ENCODE assay signal across 1 cellular context in the genomic region with DNA sequence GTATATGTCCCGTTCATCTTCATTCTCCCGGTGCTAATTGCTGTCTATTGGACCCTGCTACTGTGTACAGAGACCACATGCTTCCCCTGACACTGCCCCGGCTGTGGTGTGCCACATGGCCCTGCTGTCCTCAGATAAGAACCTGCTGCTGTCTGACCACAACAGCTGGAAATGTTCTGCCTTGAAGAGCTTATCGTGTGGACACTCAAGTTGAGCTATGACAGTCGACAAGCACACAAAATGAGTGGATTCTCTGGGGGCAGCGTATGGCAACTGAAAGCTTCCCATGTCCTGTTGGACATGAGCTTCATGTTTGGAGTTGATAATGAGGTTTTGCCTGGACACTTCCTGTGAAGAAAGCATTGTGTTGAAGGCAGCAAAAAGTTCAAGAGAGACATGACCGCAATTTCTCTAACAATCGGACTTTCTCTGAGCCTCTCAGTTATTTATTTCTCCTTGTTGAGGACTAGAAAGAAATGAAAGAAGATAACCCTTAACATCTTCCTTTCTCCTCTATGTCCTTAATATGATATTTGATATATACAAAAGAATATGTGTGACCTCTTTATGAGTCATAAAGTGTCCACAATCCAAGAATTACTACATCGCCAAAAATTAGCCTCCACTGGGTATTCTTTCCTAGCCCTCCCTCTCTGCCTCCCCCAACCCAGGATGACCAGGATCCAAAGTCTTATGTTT.
TF ChIP-seq lines count a peak whose summit lies in the region.

No MANE protein-coding gene starts in this region.

TF ChIP-seq in K562, 482 proteins besides CTCF, POLR2A, EP300 and RAD21 (continued from another document and continues in another):
- TF ChIP-seq, protein P1, sequence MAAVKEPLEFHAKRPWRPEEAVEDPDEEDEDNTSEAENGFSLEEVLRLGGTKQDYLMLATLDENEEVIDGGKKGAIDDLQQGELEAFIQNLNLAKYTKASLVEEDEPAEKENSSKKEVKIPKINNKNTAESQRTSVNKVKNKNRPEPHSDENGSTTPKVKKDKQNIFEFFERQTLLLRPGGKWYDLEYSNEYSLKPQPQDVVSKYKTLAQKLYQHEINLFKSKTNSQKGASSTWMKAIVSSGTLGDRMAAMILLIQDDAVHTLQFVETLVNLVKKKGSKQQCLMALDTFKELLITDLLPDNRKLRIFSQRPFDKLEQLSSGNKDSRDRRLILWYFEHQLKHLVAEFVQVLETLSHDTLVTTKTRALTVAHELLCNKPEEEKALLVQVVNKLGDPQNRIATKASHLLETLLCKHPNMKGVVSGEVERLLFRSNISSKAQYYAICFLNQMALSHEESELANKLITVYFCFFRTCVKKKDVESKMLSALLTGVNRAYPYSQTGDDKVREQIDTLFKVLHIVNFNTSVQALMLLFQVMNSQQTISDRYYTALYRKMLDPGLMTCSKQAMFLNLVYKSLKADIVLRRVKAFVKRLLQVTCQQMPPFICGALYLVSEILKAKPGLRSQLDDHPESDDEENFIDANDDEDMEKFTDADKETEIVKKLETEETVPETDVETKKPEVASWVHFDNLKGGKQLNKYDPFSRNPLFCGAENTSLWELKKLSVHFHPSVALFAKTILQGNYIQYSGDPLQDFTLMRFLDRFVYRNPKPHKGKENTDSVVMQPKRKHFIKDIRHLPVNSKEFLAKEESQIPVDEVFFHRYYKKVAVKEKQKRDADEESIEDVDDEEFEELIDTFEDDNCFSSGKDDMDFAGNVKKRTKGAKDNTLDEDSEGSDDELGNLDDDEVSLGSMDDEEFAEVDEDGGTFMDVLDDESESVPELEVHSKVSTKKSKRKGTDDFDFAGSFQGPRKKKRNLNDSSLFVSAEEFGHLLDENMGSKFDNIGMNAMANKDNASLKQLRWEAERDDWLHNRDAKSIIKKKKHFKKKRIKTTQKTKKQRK (IDR thresholded peaks at IDR 0.05; ENCODE audit: borderline replicate concordance, low read depth, low read length): no peak
- TF ChIP-seq, protein P2, sequence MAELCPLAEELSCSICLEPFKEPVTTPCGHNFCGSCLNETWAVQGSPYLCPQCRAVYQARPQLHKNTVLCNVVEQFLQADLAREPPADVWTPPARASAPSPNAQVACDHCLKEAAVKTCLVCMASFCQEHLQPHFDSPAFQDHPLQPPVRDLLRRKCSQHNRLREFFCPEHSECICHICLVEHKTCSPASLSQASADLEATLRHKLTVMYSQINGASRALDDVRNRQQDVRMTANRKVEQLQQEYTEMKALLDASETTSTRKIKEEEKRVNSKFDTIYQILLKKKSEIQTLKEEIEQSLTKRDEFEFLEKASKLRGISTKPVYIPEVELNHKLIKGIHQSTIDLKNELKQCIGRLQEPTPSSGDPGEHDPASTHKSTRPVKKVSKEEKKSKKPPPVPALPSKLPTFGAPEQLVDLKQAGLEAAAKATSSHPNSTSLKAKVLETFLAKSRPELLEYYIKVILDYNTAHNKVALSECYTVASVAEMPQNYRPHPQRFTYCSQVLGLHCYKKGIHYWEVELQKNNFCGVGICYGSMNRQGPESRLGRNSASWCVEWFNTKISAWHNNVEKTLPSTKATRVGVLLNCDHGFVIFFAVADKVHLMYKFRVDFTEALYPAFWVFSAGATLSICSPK (IDR thresholded peaks at IDR 0.05; ENCODE audit: borderline replicate concordance): no peak
- TF ChIP-seq ZBTB8A (IDR thresholded peaks at IDR 0.05; ENCODE audit: partially characterized antibody) (no peak), ARID2 (IDR thresholded peaks at IDR 0.05) (no peak), MXD1 (CRISPR knock-in tag; IDR thresholded peaks at IDR 0.05; ENCODE audit: borderline replicate concordance, poor library complexity, severe bottlenecking) (peak; percentile 35), KLF6 (CRISPR knock-in tag; IDR thresholded peaks at IDR 0.05; ENCODE audit: borderline replicate concordance) (no peak), HMG20B (CRISPR knock-in tag; IDR thresholded peaks at IDR 0.05) (no peak), WHSC1 (IDR thresholded peaks at IDR 0.05; ENCODE audit: low read length) (no peak), TFAP4 (CRISPR knock-in tag; IDR thresholded peaks at IDR 0.05; ENCODE audit: borderline replicate concordance) (peak; percentile 100), CSDE1 (IDR thresholded peaks at IDR 0.05) (no peak), NCOA6 (IDR thresholded peaks at IDR 0.05) (peak; percentile 9; the same call in 1 of the 2 replicates), PTTG1 (tag; IDR thresholded peaks at IDR 0.05; ENCODE audit: low read depth) (no peak), NUFIP1 (IDR thresholded peaks at IDR 0.05; ENCODE audit: partially characterized antibody) (no peak), ZNF197 (CRISPR knock-in tag; IDR thresholded peaks at IDR 0.05; ENCODE audit: low read depth) (peak; percentile 97), RB1 (IDR thresholded peaks at IDR 0.05; ENCODE audit: low read depth) (no peak), ZEB2 (IDR thresholded peaks at IDR 0.05) (peak; percentile 81), PML (IDR thresholded peaks at IDR 0.05; ENCODE audit: low read length) (peak; percentile 100), POLR3G (IDR thresholded peaks at IDR 0.05; ENCODE audit: extremely low read depth, insufficient read length, insufficient replicate concordance) (no peak), SMARCA5 (IDR thresholded peaks at IDR 0.05) (no peak), EZH2 (IDR thresholded peaks at IDR 0.05; ENCODE audit: borderline replicate concordance, low read depth, low read length) (peak; percentile 96; the same call in 1 of the 2 replicates), ILK (tag; IDR thresholded peaks at IDR 0.05; ENCODE audit: borderline replicate concordance, low read depth) (no peak), NR1H2 (CRISPR knock-in tag; IDR thresholded peaks at IDR 0.05) (no peak), TSHZ1 (CRISPR knock-in tag; IDR thresholded peaks at IDR 0.05) (no peak), AFF4 (CRISPR knock-in tag; IDR thresholded peaks at IDR 0.05) (no peak), KAT2B (IDR thresholded peaks at IDR 0.05; ENCODE audit: low read depth, low read length) (no peak), ZFX (CRISPR knock-in tag; IDR thresholded peaks at IDR 0.05) (no peak), POLR2G (IDR thresholded peaks at IDR 0.05; ENCODE audit: low read depth, low read length) (no peak), CBX8 (IDR thresholded peaks at IDR 0.05; ENCODE audit: borderline replicate concordance, extremely low read depth, low read depth, low read length, poor library complexity, severe bottlenecking) (no peak), ZSCAN32 (CRISPR knock-in tag; IDR thresholded peaks at IDR 0.05) (no peak), HDAC6 (IDR thresholded peaks at IDR 0.05; ENCODE audit: low read depth, low read length) (no peak), ZNF551 (CRISPR knock-in tag; IDR thresholded peaks at IDR 0.05) (no peak), POLR2H (tag; IDR thresholded peaks at IDR 0.05; ENCODE audit: low read depth) (peak; percentile 53; the same call in 1 of the 2 replicates), HNRNPLL (IDR thresholded peaks at IDR 0.05; ENCODE audit: low read depth, low read length, poor library complexity, severe bottlenecking) (no peak), OTX1 (CRISPR knock-in tag; IDR thresholded peaks at IDR 0.05) (peak; percentile 5; the same call in 1 of the 2 replicates)
- TF ChIP-seq, protein P3, sequence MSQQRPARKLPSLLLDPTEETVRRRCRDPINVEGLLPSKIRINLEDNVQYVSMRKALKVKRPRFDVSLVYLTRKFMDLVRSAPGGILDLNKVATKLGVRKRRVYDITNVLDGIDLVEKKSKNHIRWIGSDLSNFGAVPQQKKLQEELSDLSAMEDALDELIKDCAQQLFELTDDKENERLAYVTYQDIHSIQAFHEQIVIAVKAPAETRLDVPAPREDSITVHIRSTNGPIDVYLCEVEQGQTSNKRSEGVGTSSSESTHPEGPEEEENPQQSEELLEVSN (IDR thresholded peaks at IDR 0.05; ENCODE audit: borderline replicate concordance in 1 of 2, extremely low read depth in 1 of 2, insufficient read depth in 1 of 2, insufficient read length in 1 of 2, low read depth in 1 of 2, low read length in 1 of 2, poor library complexity in 1 of 2, severe bottlenecking in 1 of 2): peak; percentile 52 to 69
- TF ChIP-seq, protein P4, sequence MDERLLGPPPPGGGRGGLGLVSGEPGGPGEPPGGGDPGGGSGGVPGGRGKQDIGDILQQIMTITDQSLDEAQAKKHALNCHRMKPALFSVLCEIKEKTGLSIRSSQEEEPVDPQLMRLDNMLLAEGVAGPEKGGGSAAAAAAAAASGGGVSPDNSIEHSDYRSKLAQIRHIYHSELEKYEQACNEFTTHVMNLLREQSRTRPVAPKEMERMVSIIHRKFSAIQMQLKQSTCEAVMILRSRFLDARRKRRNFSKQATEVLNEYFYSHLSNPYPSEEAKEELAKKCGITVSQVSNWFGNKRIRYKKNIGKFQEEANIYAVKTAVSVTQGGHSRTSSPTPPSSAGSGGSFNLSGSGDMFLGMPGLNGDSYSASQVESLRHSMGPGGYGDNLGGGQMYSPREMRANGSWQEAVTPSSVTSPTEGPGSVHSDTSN (CRISPR knock-in tag; IDR thresholded peaks at IDR 0.05; ENCODE audit: low read depth): 0 out of 2 replicates have a peak, but pooled peaks have one; percentile 10
- TF ChIP-seq, protein P4 (tag; conservative IDR thresholded peaks at IDR 0.05; ENCODE audit: low read depth): peak; percentile 92
- TF ChIP-seq, protein P5, sequence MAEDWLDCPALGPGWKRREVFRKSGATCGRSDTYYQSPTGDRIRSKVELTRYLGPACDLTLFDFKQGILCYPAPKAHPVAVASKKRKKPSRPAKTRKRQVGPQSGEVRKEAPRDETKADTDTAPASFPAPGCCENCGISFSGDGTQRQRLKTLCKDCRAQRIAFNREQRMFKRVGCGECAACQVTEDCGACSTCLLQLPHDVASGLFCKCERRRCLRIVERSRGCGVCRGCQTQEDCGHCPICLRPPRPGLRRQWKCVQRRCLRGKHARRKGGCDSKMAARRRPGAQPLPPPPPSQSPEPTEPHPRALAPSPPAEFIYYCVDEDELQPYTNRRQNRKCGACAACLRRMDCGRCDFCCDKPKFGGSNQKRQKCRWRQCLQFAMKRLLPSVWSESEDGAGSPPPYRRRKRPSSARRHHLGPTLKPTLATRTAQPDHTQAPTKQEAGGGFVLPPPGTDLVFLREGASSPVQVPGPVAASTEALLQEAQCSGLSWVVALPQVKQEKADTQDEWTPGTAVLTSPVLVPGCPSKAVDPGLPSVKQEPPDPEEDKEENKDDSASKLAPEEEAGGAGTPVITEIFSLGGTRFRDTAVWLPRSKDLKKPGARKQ (CRISPR knock-in tag; IDR thresholded peaks at IDR 0.05): no peak
